13 cellular contexts compared by ENCODE assay signal in genomic region chr2:20611844-20612356, GRCh38. TPM values are rescaled to one million over a fixed set of nuclear protein-coding genes. Genes with fewer than 3 reads are reported as not detected.
DNase-seq lines count a peak whose midpoint lies in the region; ATAC-seq, FAIRE-seq and TF ChIP-seq lines count a peak whose summit lies in the region.
"Had no signal": no experiment of that assay in that cellular context is flagged by ENCODE, and none has a peak within 500 bp of the region (broad histone marks: within the 10 kb centered on the region; RNA-seq: fewer than 3 reads in every experiment).

No MANE protein-coding gene starts in this region.

- peaks cover 4% of the 10 kb centered on the region for H3K36me3 Mint-ChIP-seq in CD8-positive, alpha-beta T cell

- TF ChIP-seq EP300 in HepG2 (IDR thresholded peaks at IDR 0.05; ENCODE audit: low read depth in 2 of 2, low read length in 2 of 2) = no peak
- no peak for TF ChIP-seq EP300 in HepG2 (CRISPR knock-in tag; IDR thresholded peaks at IDR 0.05; ENCODE audit: borderline replicate concordance)

- peak overlapping the region; percentile 65 for H3K4me2 ChIP-seq in HepG2 (ENCODE audit: low read depth, low read length)
- no peak overlapping the region for H3K4me2 ChIP-seq in Karpas-422 (ENCODE audit: low read depth, low read length, poor library complexity, severe bottlenecking)

- H3K27me3 ChIP-seq in heart left ventricle = no peaks in the 10 kb centered on the region
- H3K27me3 ChIP-seq in HepG2 (ENCODE audit: control insufficient read depth in 1 of 2, insufficient read depth in 2 of 2, low read length in 2 of 2) = no peaks in the 10 kb centered on the region
- no peaks in the 10 kb centered on the region for H3K27me3 ChIP-seq in rectal smooth muscle tissue (ENCODE audit: control insufficient read depth, insufficient read depth, low read length)
- no peaks in the 10 kb centered on the region for H3K27me3 ChIP-seq in CD8-positive, alpha-beta T cell (ENCODE audit: insufficient read depth, low read length)
- H3K27me3 ChIP-seq in Karpas-422 (ENCODE audit: low read length) = no peaks in the 10 kb centered on the region

- no peak overlapping the region for H3K27ac Mint-ChIP-seq in CD8-positive, alpha-beta T cell
- H3K27ac Mint-ChIP-seq: activated CD8-positive, alpha-beta T cell treated with anti-CD3 and anti-CD28 coated beads, Interleukin-2, amount 10 ng/mL, durations not matched to agents 7 days and 5 days had no signal

- DNase-seq in heart left ventricle (no peak), Right ventricle myocardium superior (no peak), HepG2 (ENCODE audit: low spot score) (no peak), Karpas-422 (no peak), substantia nigra (lab: John Stamatoyannopoulos, UW) (no peak), retina (no peak)
- no peak for DNase-seq in CD8-positive, alpha-beta T cell
- DNase-seq: activated CD8-positive, alpha-beta T cell treated with anti-CD3 and anti-CD28 coated beads, Interleukin-2, amount 10 ng/mL, durations not matched to agents 7 days and 5 days; activated gamma-delta T cell; MV-4-11; NK-92 treated with Interleukin-12 subunit alpha and Interleukin-12 subunit beta, amount 100 ng/mL, for 24 hours had no signal

- peaks cover 6% of the 10 kb centered on the region for H3K9me3 Mint-ChIP-seq in CD8-positive, alpha-beta T cell

- in situ Hi-C loops in HepG2 (cut with HindIII; ENCODE audit: extremely low pct_ligation_motif_present, low pct_unique_long_range_greater_than_20kb) = no loop called here

- no peaks in the 10 kb centered on the region for H3K4me1 Mint-ChIP-seq in CD8-positive, alpha-beta T cell (ENCODE audit: low read depth)

- H3K4me3 Mint-ChIP-seq in CD8-positive, alpha-beta T cell = no peak overlapping the region
- H3K4me3 Mint-ChIP-seq: activated CD8-positive, alpha-beta T cell treated with anti-CD3 and anti-CD28 coated beads, Interleukin-2, amount 10 ng/mL, durations not matched to agents 7 days and 5 days had no signal

- H3K4me1 ChIP-seq in heart left ventricle (peaks cover 39 to 84% (median 79%) of the 10 kb centered on the region in 12 donors), HepG2 (ENCODE audit: insufficient read depth, low read length) (peaks cover 85% of the 10 kb centered on the region), rectal smooth muscle tissue (ENCODE audit: control insufficient read depth, insufficient read depth, low read length) (peaks cover 80% of the 10 kb centered on the region), Karpas-422 (ENCODE audit: low read length) (no peaks in the 10 kb centered on the region; the same call in 1 of the 2 replicates)
- H3K4me1 ChIP-seq in CD8-positive, alpha-beta T cell (ENCODE audit: insufficient read depth, low read length) = no peaks in the 10 kb centered on the region

- H3K79me2 ChIP-seq in HepG2 (ENCODE audit: insufficient read depth, low read length) (no peaks in the 10 kb centered on the region), Karpas-422 (ENCODE audit: low read length) (no peaks in the 10 kb centered on the region)

- no peak overlapping the region for H2AFZ ChIP-seq in HepG2 (ENCODE audit: low read length)
- no peak overlapping the region for H2AFZ ChIP-seq in Karpas-422 (ENCODE audit: low read length)

- ATAC-seq in heart left ventricle (no peak), Right ventricle myocardium superior (ENCODE audit: poor library complexity) (no peak), HepG2 (no peak)
- ATAC-seq in CD8-positive, alpha-beta T cell = no peak
- ATAC-seq: activated CD8-positive, alpha-beta T cell treated with anti-CD3 and anti-CD28 coated beads, Interleukin-2, amount 10 ng/mL, durations not matched to agents 7 days and 5 days had no signal

- no peaks in the 10 kb centered on the region for H3K9me2 ChIP-seq in Karpas-422 (replicated peaks; ENCODE audit: insufficient read depth, low read length)

- FAIRE-seq in HepG2 (lab: Jason Lieb, UNC) = no peak
- FAIRE-seq: TTC549 had no signal

- 83 to 98% (median 87%) methylated on average over 3 of the region's 3 CpGs for WGBS in heart left ventricle, 4 donors
- WGBS in HepG2 (ENCODE audit: low lambda C conversion rate) = 94% methylated on average over 3 of the region's 3 CpGs

- no peaks in the 10 kb centered on the region for H4K20me1 ChIP-seq in HepG2 (ENCODE audit: insufficient read depth, low read length)
- H4K20me1 ChIP-seq in Karpas-422 (ENCODE audit: insufficient read depth, low read depth, low read length) = no peaks in the 10 kb centered on the region; the same call in 1 of the 2 replicates

- POLR2A ChIA-PET in HepG2 (lab: Yijun Ruan, JAX) = interaction anchor here (0.8 to 4.8 kb wide), 19 partner anchors 10 to 173 kb away, joined by 3 to 78 read pairs (median 7); partner anchors contain the start of genes HS1BP3 and RHOB
- POLR2A ChIA-PET in CD8-positive, alpha-beta T cell (lab: Charles Lee) = no interaction called here

- TF ChIP-seq POLR2A in heart left ventricle (IDR thresholded peaks at IDR 0.05) (no peak), HepG2 (IDR thresholded peaks at IDR 0.05; ENCODE audit: insufficient read depth in 1 of 2, low read depth in 2 of 2, low read length in 2 of 2) (no peak)

- H3K9ac ChIP-seq in HepG2 (ENCODE audit: insufficient read depth, low read depth, low read length) = peak overlapping the region; percentile 86
- no peak overlapping the region for H3K9ac ChIP-seq in rectal smooth muscle tissue (ENCODE audit: low read length)
- H3K9ac ChIP-seq in Karpas-422 (ENCODE audit: low read length) = no peak overlapping the region

- intact Hi-C loops in heart left ventricle (cut with DNase I) (loop anchor here in 3 of 10 donors (10.0 kb wide), 1 partner anchor 87 kb away; no protein-coding TSS in a partner anchor), Right ventricle myocardium superior (cut with DNase I) (no loop called here), HepG2 (cut with micrococcal nuclease; ENCODE audit: unreplicated experiment) (loop anchor here (1.0 to 2.0 kb wide), 4 partner anchors 19 to 74 kb away; no protein-coding TSS in a partner anchor)
- intact Hi-C loops in CD8-positive, alpha-beta T cell (cut with DNase I, micrococcal nuclease) = no loop called here

- BruUV-seq in HepG2 (replicated peaks; lab: Mats Ljungman, UMichigan) = no TSS peak

- H3K36me3 ChIP-seq in heart left ventricle (no peaks in the 10 kb centered on the region), HepG2 (replicated peaks in 1 of 2; ENCODE audit: control insufficient read depth in 1 of 2, insufficient read depth in 2 of 2, low read length in 2 of 2) (no peaks in the 10 kb centered on the region), rectal smooth muscle tissue (ENCODE audit: control insufficient read depth, insufficient read depth, low read length) (no peaks in the 10 kb centered on the region), Karpas-422 (ENCODE audit: insufficient read depth, low read length) (no peaks in the 10 kb centered on the region)
- H3K36me3 ChIP-seq in CD8-positive, alpha-beta T cell (ENCODE audit: insufficient read depth, low read length) = no peaks in the 10 kb centered on the region

- peak overlapping the region; percentile 66 to 99 (median 94) for H3K27ac ChIP-seq in heart left ventricle
- peak overlapping the region; percentile 95 for H3K27ac ChIP-seq in HepG2 (ENCODE audit: extremely low read length, insufficient read depth, low read length)
- peak overlapping the region; percentile 92 for H3K27ac ChIP-seq in rectal smooth muscle tissue (ENCODE audit: low read depth, low read length)
- no peak overlapping the region for H3K27ac ChIP-seq in CD8-positive, alpha-beta T cell (ENCODE audit: low read depth, low read length)
- no peak overlapping the region for H3K27ac ChIP-seq in Karpas-422 (ENCODE audit: low read length)
- no peak overlapping the region for H3K27ac ChIP-seq in substantia nigra (ENCODE audit: low read depth, low read length, poor library complexity, severe bottlenecking)

- TF ChIP-seq CTCF in heart left ventricle (IDR thresholded peaks at IDR 0.05) (no peak), HepG2 (CRISPR knock-in tag; IDR thresholded peaks at IDR 0.05) (no peak)
- TF ChIP-seq CTCF in CD8-positive, alpha-beta T cell (IDR thresholded peaks at IDR 0.05) = no peak

- H3K4me3 ChIP-seq in heart left ventricle = no peak overlapping the region
- peak overlapping the region in 1 of 3 experiments; percentile 35; a peak in 2 of 6 replicates for H3K4me3 ChIP-seq in HepG2 (replicated peaks in 1 of 3; ENCODE audit: insufficient read depth in 1 of 3, low read depth in 2 of 3, low read length in 3 of 3)
- no peak overlapping the region for H3K4me3 ChIP-seq in rectal smooth muscle tissue (ENCODE audit: low read length)
- no peak overlapping the region for H3K4me3 ChIP-seq in CD8-positive, alpha-beta T cell (ENCODE audit: low read depth, low read length)
- no peak overlapping the region for H3K4me3 ChIP-seq in Karpas-422 (ENCODE audit: low read length)

- H3K27me3 Mint-ChIP-seq in CD8-positive, alpha-beta T cell (ENCODE audit: low read depth) = no peaks in the 10 kb centered on the region

- H3K9me3 ChIP-seq in heart left ventricle (no peaks in the 10 kb centered on the region), HepG2 (ENCODE audit: low read length) (no peaks in the 10 kb centered on the region), Karpas-422 (ENCODE audit: low read length) (no peaks in the 10 kb centered on the region)
- no peaks in the 10 kb centered on the region for H3K9me3 ChIP-seq in CD8-positive, alpha-beta T cell (ENCODE audit: low read length)

- TF ChIP-seq RAD21 in HepG2 (CRISPR knock-in tag; IDR thresholded peaks at IDR 0.05) = no peak

- CTCF ChIA-PET in HepG2 (lab: Yijun Ruan, JAX; ENCODE audit: low intra/inter-chr PET ratio, low total read pairs) = no interaction called here
- CTCF ChIA-PET in CD8-positive, alpha-beta T cell (lab: Charles Lee) = interaction anchor here (2.2 kb wide), 1 partner anchor 49 kb away, joined by 6 read pairs; no protein-coding TSS in a partner anchor

RNA-seq across cellular contexts. Expression of gene HS1BP3, which starts 39.0 kb away (rescaled TPM):
- total RNA-seq in heart left ventricle (10 to 100 TPM; 12.7 to 23.7 (median 17.9) TPM), Right ventricle myocardium superior (19.7 TPM), HepG2 (2016; rRNA removed; fragmentation: Illumina TruSeq; extraction: Trizol) (22.0 and 22.8 TPM in 2 replicates)
- polyA plus RNA-seq in heart left ventricle (10 to 100 TPM; 21.0 to 23.7 TPM), HepG2 (2011; rRNA removed) (15.2 and 17.3 TPM in 2 replicates)
- total RNA-seq in HepG2 (2016; cell fraction: cytosol; rRNA removed; fragmentation: Illumina TruSeq; extraction: Trizol; ENCODE audit: low read depth) = 4.7 and 4.9 TPM in 2 replicates
- 18.5 and 23.5 TPM in 2 replicates for total RNA-seq in HepG2 (2016; cell fraction: insoluble cytoplasmic fraction; rRNA removed; fragmentation: Illumina TruSeq; extraction: Trizol)
- total RNA-seq in HepG2 (2016; cell fraction: membrane; rRNA removed; fragmentation: Illumina TruSeq; extraction: Trizol) = 12.9 and 13.2 TPM in 2 replicates
- total RNA-seq in HepG2 (2016; cell fraction: nucleus; rRNA removed; fragmentation: Illumina TruSeq; extraction: Trizol) = 16.8 and 19.0 TPM in 2 replicates
- polyA plus RNA-seq in HepG2 (2011; cell fraction: cytosol; rRNA removed) = 9.2 and 11.9 TPM in 2 replicates
- polyA plus RNA-seq in HepG2 (2011; cell fraction: nucleus; rRNA removed) = 20.1 and 23.4 TPM in 2 replicates
- polyA plus RNA-seq in HepG2 (2012) = 13.4 and 14.5 TPM in 2 replicates
- 5.3 and 5.4 TPM in 2 replicates for polyA plus RNA-seq in HepG2 (2016; cell fraction: cytosol; fragmentation: Illumina TruSeq; extraction: Trizol; ENCODE audit: low read depth)
- 19.1 and 22.3 TPM in 2 replicates for polyA plus RNA-seq in HepG2 (2016; cell fraction: insoluble cytoplasmic fraction; fragmentation: Illumina TruSeq; extraction: Trizol; ENCODE audit: low read depth)
- 8.7 and 10.7 TPM in 2 replicates for polyA plus RNA-seq in HepG2 (2016; cell fraction: membrane; fragmentation: Illumina TruSeq; extraction: Trizol; ENCODE audit: low read depth)
- polyA plus RNA-seq in HepG2 (2016; cell fraction: nucleus; fragmentation: Illumina TruSeq; extraction: Trizol; ENCODE audit: insufficient read depth, low read depth) = 19.4 and 22.9 TPM in 2 replicates
- 14.3 and 29.5 TPM in 2 replicates for polyA minus RNA-seq in HepG2 (2011; rRNA and poly(A)+ RNA removed; ENCODE audit: low replicate concordance)
- 11.9 and 13.8 TPM in 2 replicates for polyA minus RNA-seq in HepG2 (2011; cell fraction: cytosol; rRNA and poly(A)+ RNA removed)
- 28.6 and 28.8 TPM in 2 replicates for polyA minus RNA-seq in HepG2 (2011; cell fraction: nucleus; rRNA and poly(A)+ RNA removed)
- 1 to 10 TPM; 3.3 to 6.9 TPM for total RNA-seq in CD8-positive, alpha-beta T cell
- 10.6 and 12.8 TPM in 2 replicates for total RNA-seq in Karpas-422 (2014; rRNA removed; shearing (Covaris generic); ENCODE audit: low replicate concordance)

RNA-seq across cellular contexts. Expression of gene GDF7, which starts 55.0 kb away (rescaled TPM):
- 1 to 10 TPM in 2 of 9 donors, under 1 TPM in 7; 0.14 to 1.6 (median 0.56) TPM for total RNA-seq in heart left ventricle
- polyA plus RNA-seq in heart left ventricle = under 1 TPM; 0.22 to 0.30 TPM
- 0.38 TPM for total RNA-seq in Right ventricle myocardium superior
- total RNA-seq in HepG2 (2016; rRNA removed; fragmentation: Illumina TruSeq; extraction: Trizol) = 10.2 and 15.0 TPM in 2 replicates
- total RNA-seq in HepG2 (2016; cell fraction: cytosol; rRNA removed; fragmentation: Illumina TruSeq; extraction: Trizol; ENCODE audit: low read depth) = 1.6 and 1.8 TPM in 2 replicates
- 9.2 and 15.1 TPM in 2 replicates for total RNA-seq in HepG2 (2016; cell fraction: insoluble cytoplasmic fraction; rRNA removed; fragmentation: Illumina TruSeq; extraction: Trizol)
- total RNA-seq in HepG2 (2016; cell fraction: membrane; rRNA removed; fragmentation: Illumina TruSeq; extraction: Trizol) = 5.3 and 5.6 TPM in 2 replicates
- total RNA-seq in HepG2 (2016; cell fraction: nucleus; rRNA removed; fragmentation: Illumina TruSeq; extraction: Trizol) = 16.7 and 18.1 TPM in 2 replicates
- polyA plus RNA-seq in HepG2 (2011; rRNA removed) = 1.6 and 3.0 TPM in 2 replicates
- polyA plus RNA-seq in HepG2 (2011; cell fraction: cytosol; rRNA removed) = 1.5 and 1.9 TPM in 2 replicates
- 6.3 and 9.6 TPM in 2 replicates for polyA plus RNA-seq in HepG2 (2011; cell fraction: nucleus; rRNA removed)
- polyA plus RNA-seq in HepG2 (2012) = 4.5 and 5.8 TPM in 2 replicates
- 0.75 and 0.80 TPM in 2 replicates for polyA plus RNA-seq in HepG2 (2016; cell fraction: cytosol; fragmentation: Illumina TruSeq; extraction: Trizol; ENCODE audit: low read depth)
- 5.6 and 5.9 TPM in 2 replicates for polyA plus RNA-seq in HepG2 (2016; cell fraction: insoluble cytoplasmic fraction; fragmentation: Illumina TruSeq; extraction: Trizol; ENCODE audit: low read depth)
- polyA plus RNA-seq in HepG2 (2016; cell fraction: membrane; fragmentation: Illumina TruSeq; extraction: Trizol; ENCODE audit: low read depth) = 2.3 and 2.7 TPM in 2 replicates
- 19.8 and 21.2 TPM in 2 replicates for polyA plus RNA-seq in HepG2 (2016; cell fraction: nucleus; fragmentation: Illumina TruSeq; extraction: Trizol; ENCODE audit: insufficient read depth, low read depth)
- 5.0 TPM in 1 of 2 replicates, not detected in the other for polyA minus RNA-seq in HepG2 (2011; rRNA and poly(A)+ RNA removed; ENCODE audit: low replicate concordance)
- polyA minus RNA-seq in HepG2 (2011; cell fraction: cytosol; rRNA and poly(A)+ RNA removed) = 2.5 and 4.1 TPM in 2 replicates
- polyA minus RNA-seq in HepG2 (2011; cell fraction: nucleus; rRNA and poly(A)+ RNA removed) = 2.4 and 4.5 TPM in 2 replicates
- under 1 TPM in 1 of 2 experiments, not detected in 1; 0.06 TPM for total RNA-seq in CD8-positive, alpha-beta T cell
- under 0.01 and 0.29 TPM in 2 replicates for total RNA-seq in Karpas-422 (2014; rRNA removed; shearing (Covaris generic); ENCODE audit: low replicate concordance)
- total RNA-seq: activated CD8-positive, alpha-beta T cell treated with anti-CD3 and anti-CD28 coated beads, Interleukin-2, amount 10 ng/mL, durations not matched to agents 7 days and 5 days had no signal

Comparison
In these comparisons a context has a peak if more than half of its experiments do, and no peak if none do; other contexts are left out.
1. H3K27ac ChIP-seq: peak in heart left ventricle (12 of 12), HepG2 (single experiment) and rectal smooth muscle tissue (single experiment); none in CD8-positive, alpha-beta T cell (single experiment), Karpas-422 (single experiment) and substantia nigra (single experiment).